In the genomic region with DNA sequence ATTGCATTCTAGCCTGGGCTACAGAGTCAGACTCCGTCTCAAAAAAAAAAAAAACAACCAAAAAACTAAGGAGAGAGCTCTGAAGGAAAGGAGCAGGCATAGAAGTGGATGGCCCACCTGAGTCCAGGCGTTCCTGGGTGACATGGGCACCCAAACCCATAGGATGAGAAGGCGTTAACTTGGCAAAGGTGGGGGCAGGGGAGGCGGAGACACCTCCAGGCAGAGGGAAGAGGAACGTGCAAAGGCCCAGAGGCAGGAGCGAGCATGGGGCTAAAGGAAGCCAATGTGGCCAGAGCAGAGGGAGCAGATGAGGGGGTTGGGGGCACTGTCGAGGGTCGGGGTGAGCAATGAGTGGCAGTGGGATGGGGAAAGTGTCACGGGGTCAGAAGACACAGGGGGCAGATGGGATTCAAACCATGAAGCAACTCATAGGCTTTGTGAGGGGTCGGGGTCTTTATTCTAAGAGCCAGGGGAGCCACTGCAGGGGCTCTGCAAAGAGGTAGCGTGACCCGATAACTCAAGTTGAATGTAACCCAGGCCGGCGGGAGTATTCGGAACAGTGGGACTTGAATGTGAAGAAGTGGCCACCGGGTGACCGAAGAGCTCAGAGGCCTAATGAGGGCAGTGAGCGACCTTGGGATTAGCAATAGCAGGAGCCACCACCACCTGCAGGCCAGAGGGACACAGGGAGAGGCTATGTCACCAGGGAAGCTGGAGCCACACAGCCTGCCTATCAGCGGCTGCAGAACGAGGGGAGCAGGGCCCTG, we compare ENCODE assay signal across 14 cellular contexts. TPM values are rescaled to one million over a fixed set of nuclear protein-coding genes. Genes with fewer than 3 reads are reported as not detected.
DNase-seq lines count a peak whose midpoint lies in the region; ATAC-seq and TF ChIP-seq lines count a peak whose summit lies in the region.
"Had no signal": no experiment of that assay in that cellular context is flagged by ENCODE, and none has a peak within 500 bp of the region (broad histone marks: within the 10 kb centered on the region; RNA-seq: fewer than 3 reads in every experiment).

No MANE protein-coding gene starts in this region.

- H3K79me2 ChIP-seq in neural progenitor cell (ENCODE audit: low read depth), result no peaks in the 10 kb centered on the region

- H4K20me1 ChIP-seq in neural progenitor cell (ENCODE audit: low read depth), result no peaks in the 10 kb centered on the region

- H3K4me1 Mint-ChIP-seq in dendritic cell treated with granulocyte-macrophage colony-stimulating factor and Interleukin-4, amounts not matched to agents 40 ng/mL and 50 ng/mL, for 4 days (ENCODE audit: low read depth), result peaks cover 43% of the 10 kb centered on the region
- H3K4me1 Mint-ChIP-seq in neural progenitor cell, result peaks cover 10% of the 10 kb centered on the region
- H3K4me1 Mint-ChIP-seq in activated CD8-positive, alpha-beta T cell treated with anti-CD3 and anti-CD28 coated beads, Interleukin-2, amount 10 ng/mL, durations not matched to agents 7 days and 5 days (ENCODE audit: low read depth), result no peaks in the 10 kb centered on the region
- H3K4me1 Mint-ChIP-seq: B cell had no signal

- no peak overlapping the region for H3K4me3 Mint-ChIP-seq in dendritic cell treated with granulocyte-macrophage colony-stimulating factor and Interleukin-4, amounts not matched to agents 40 ng/mL and 50 ng/mL, for 4 days
- peak overlapping the region; percentile 50 for H3K4me3 Mint-ChIP-seq in neural progenitor cell
- no peak overlapping the region for H3K4me3 Mint-ChIP-seq in activated CD8-positive, alpha-beta T cell treated with anti-CD3 and anti-CD28 coated beads, Interleukin-2, amount 10 ng/mL, durations not matched to agents 7 days and 5 days
- H3K4me3 Mint-ChIP-seq: B cell; CD4-positive, alpha-beta T cell had no signal

- H3K4me2 ChIP-seq in neural progenitor cell, result no peak overlapping the region

- H3F3A ChIP-seq in neural progenitor cell (ENCODE audit: low read depth), result no peaks in the 10 kb centered on the region

- H3K9me3 Mint-ChIP-seq in dendritic cell treated with granulocyte-macrophage colony-stimulating factor and Interleukin-4, amounts not matched to agents 40 ng/mL and 50 ng/mL, for 4 days, result no peaks in the 10 kb centered on the region
- no peaks in the 10 kb centered on the region for H3K9me3 Mint-ChIP-seq in neural progenitor cell
- no peaks in the 10 kb centered on the region for H3K9me3 Mint-ChIP-seq in activated CD8-positive, alpha-beta T cell treated with anti-CD3 and anti-CD28 coated beads, Interleukin-2, amount 10 ng/mL, durations not matched to agents 7 days and 5 days (ENCODE audit: insufficient read depth)
- H3K9me3 Mint-ChIP-seq: CD4-positive, alpha-beta T cell had no signal

- H2AFZ ChIP-seq in neural progenitor cell (replicated peaks), result no peak overlapping the region

- no peak for ATAC-seq in RWPE2 (ENCODE audit: low read depth)
- ATAC-seq in activated CD8-positive, alpha-beta T cell treated with anti-CD3 and anti-CD28 coated beads, Interleukin-2, amount 10 ng/mL, durations not matched to agents 7 days and 5 days, result no peak
- ATAC-seq: HCT116 had no signal

- intact Hi-C loops in dendritic cell treated with granulocyte-macrophage colony-stimulating factor and Interleukin-4, amounts not matched to agents 40 ng/mL and 50 ng/mL, for 4 days (cut with micrococcal nuclease), result no loop called here

- no peaks in the 10 kb centered on the region for H3K36me3 ChIP-seq in RWPE2 (ENCODE audit: low read depth)
- H3K36me3 ChIP-seq in neural progenitor cell, result no peaks in the 10 kb centered on the region

- CTCF ChIA-PET in activated CD8-positive, alpha-beta T cell treated with anti-CD3 and anti-CD28 coated beads, Interleukin-2, amount 10 ng/mL, durations not matched to agents 7 days and 5 days (lab: Charles Lee), result interaction anchor here (1.2 kb wide), 1 partner anchor 12 kb away, joined by 3 read pairs; no protein-coding TSS in a partner anchor

- H3K9me3 ChIP-seq in RWPE2 (ENCODE audit: severe bottlenecking), result no peaks in the 10 kb centered on the region
- H3K9me3 ChIP-seq in neural progenitor cell (ENCODE audit: low read depth), result no peaks in the 10 kb centered on the region

- POLR2A ChIA-PET in activated CD8-positive, alpha-beta T cell treated with anti-CD3 and anti-CD28 coated beads, Interleukin-2, amount 10 ng/mL, durations not matched to agents 7 days and 5 days (lab: Charles Lee), result no interaction called here

- H3K4me1 ChIP-seq in RWPE2 (ENCODE audit: insufficient read depth, poor library complexity, severe bottlenecking) (no peaks in the 10 kb centered on the region), neural progenitor cell (no peaks in the 10 kb centered on the region)

- peaks cover 94% of the 10 kb centered on the region for H3K36me3 Mint-ChIP-seq in dendritic cell treated with granulocyte-macrophage colony-stimulating factor and Interleukin-4, amounts not matched to agents 40 ng/mL and 50 ng/mL, for 4 days (ENCODE audit: low read depth)
- peaks cover 1% of the 10 kb centered on the region for H3K36me3 Mint-ChIP-seq in neural progenitor cell
- H3K36me3 Mint-ChIP-seq in activated CD8-positive, alpha-beta T cell treated with anti-CD3 and anti-CD28 coated beads, Interleukin-2, amount 10 ng/mL, durations not matched to agents 7 days and 5 days (ENCODE audit: low read depth), result no peaks in the 10 kb centered on the region

- H3K9ac ChIP-seq in neural progenitor cell, result no peak overlapping the region

- DNase-seq in RWPE2 (ENCODE audit: low spot score), result peak; percentile 52
- no peak for DNase-seq in neural progenitor cell (ENCODE audit: low spot score)
- DNase-seq in substantia nigra (lab: John Stamatoyannopoulos, UW), result no peak
- DNase-seq in NCI-H1694 treated with DMSO at 0.1 percent for 48 hours (lab: John Stamatoyannopoulos, UW), result no peak
- DNase-seq in activated CD4-positive, alpha-beta T cell treated with anti-CD3 and anti-CD28 coated beads, Interleukin-2, amount 50 U/mL, for 48 hours, result no peak
- DNase-seq in activated CD8-positive, alpha-beta T cell treated with anti-CD3 and anti-CD28 coated beads, Interleukin-2, amount 10 ng/mL, durations not matched to agents 7 days and 5 days, result no peak
- DNase-seq: C1 segment of cervical spinal cord; Calu3; CD4-positive, alpha-beta T cell; DMS 273 treated with DMSO at 0.1 percent for 48 hours had no signal

- peak overlapping the region; percentile 23 for H3K27ac Mint-ChIP-seq in dendritic cell treated with granulocyte-macrophage colony-stimulating factor and Interleukin-4, amounts not matched to agents 40 ng/mL and 50 ng/mL, for 4 days
- peak overlapping the region; percentile 53 for H3K27ac Mint-ChIP-seq in neural progenitor cell
- no peak overlapping the region for H3K27ac Mint-ChIP-seq in activated CD8-positive, alpha-beta T cell treated with anti-CD3 and anti-CD28 coated beads, Interleukin-2, amount 10 ng/mL, durations not matched to agents 7 days and 5 days
- H3K27ac Mint-ChIP-seq: B cell; CD4-positive, alpha-beta T cell had no signal

- no peak overlapping the region for H3K4me3 ChIP-seq in RWPE2 (ENCODE audit: severe bottlenecking)
- no peak overlapping the region for H3K4me3 ChIP-seq in neural progenitor cell

- H3K27me3 Mint-ChIP-seq in dendritic cell treated with granulocyte-macrophage colony-stimulating factor and Interleukin-4, amounts not matched to agents 40 ng/mL and 50 ng/mL, for 4 days, result no peaks in the 10 kb centered on the region
- H3K27me3 Mint-ChIP-seq in neural progenitor cell (ENCODE audit: insufficient read depth, low read depth), result peaks cover 11% of the 10 kb centered on the region
- H3K27me3 Mint-ChIP-seq in activated CD8-positive, alpha-beta T cell treated with anti-CD3 and anti-CD28 coated beads, Interleukin-2, amount 10 ng/mL, durations not matched to agents 7 days and 5 days (ENCODE audit: low read depth), result no peaks in the 10 kb centered on the region
- H3K27me3 Mint-ChIP-seq: B cell; CD4-positive, alpha-beta T cell had no signal

- no peak for TF ChIP-seq CTCF in RWPE2 (IDR thresholded peaks at IDR 0.05; ENCODE audit: poor library complexity, severe bottlenecking)
- TF ChIP-seq CTCF in neural progenitor cell (IDR thresholded peaks at IDR 0.05), result no peak

- H3K27ac ChIP-seq in RWPE2 (ENCODE audit: poor library complexity, severe bottlenecking), result no peak overlapping the region
- no peak overlapping the region for H3K27ac ChIP-seq in neural progenitor cell
- peak overlapping the region; percentile 55 for H3K27ac ChIP-seq in substantia nigra (ENCODE audit: low read depth, low read length, poor library complexity, severe bottlenecking)

- H3K27me3 ChIP-seq in RWPE2 (ENCODE audit: insufficient read depth, poor library complexity, severe bottlenecking) (no peaks in the 10 kb centered on the region), neural progenitor cell (no peaks in the 10 kb centered on the region)

RNA-seq across cellular contexts. Expression of gene TTYH2, which starts 11.8 kb away (rescaled TPM):
- total RNA-seq in neural progenitor cell (ENCODE audit: low replicate concordance), result 3.2 and 5.8 TPM in 2 replicates
- total RNA-seq in activated CD8-positive, alpha-beta T cell treated with anti-CD3 and anti-CD28 coated beads, Interleukin-2, amount 10 ng/mL, durations not matched to agents 7 days and 5 days, result 1 to 10 TPM; 4.7 to 6.3 TPM

RNA-seq across cellular contexts. Expression of gene RPL38, which starts 21.7 kb away (rescaled TPM):
- 343 and 393 TPM in 2 replicates for total RNA-seq in neural progenitor cell (ENCODE audit: low replicate concordance)
- 1,000 to 10,000 TPM in 1 of 2 experiments, 100 to 1,000 TPM in 1; 959 to 1,020 TPM for total RNA-seq in activated CD8-positive, alpha-beta T cell treated with anti-CD3 and anti-CD28 coated beads, Interleukin-2, amount 10 ng/mL, durations not matched to agents 7 days and 5 days

RNA-seq across cellular contexts. Expression of gene DNAI2, which starts 48.9 kb away (rescaled TPM):
- total RNA-seq in neural progenitor cell (ENCODE audit: low replicate concordance), result not detected in 2 replicates
- total RNA-seq in activated CD8-positive, alpha-beta T cell treated with anti-CD3 and anti-CD28 coated beads, Interleukin-2, amount 10 ng/mL, durations not matched to agents 7 days and 5 days, result under 1 TPM; 0.52 to 0.84 TPM
- total RNA-seq: B cell, Calu3, Daoy had no signal
